18 cellular contexts compared by ENCODE assay signal in genomic region chr6:35275417-35275816, GRCh38. TPM values are rescaled to one million over a fixed set of nuclear protein-coding genes. Genes with fewer than 3 reads are reported as not detected.
DNase-seq lines count a peak whose midpoint lies in the region; ATAC-seq and TF ChIP-seq lines count a peak whose summit lies in the region.
"Had no signal": no experiment of that assay in that cellular context is flagged by ENCODE, and none has a peak within 500 bp of the region (broad histone marks: within the 10 kb centered on the region; RNA-seq: fewer than 3 reads in every experiment).

No MANE protein-coding gene starts in this region.

- H3K27ac ChIP-seq in ascending aorta (peak overlapping the region; percentile 74 to 81), cardiac muscle cell (peak overlapping the region; percentile 86)
- H3K27ac ChIP-seq: parathyroid adenoma, SK-N-MC, thyroid gland had no signal

- H3K36me3 ChIP-seq in ascending aorta (no peaks in the 10 kb centered on the region), cardiac muscle cell (no peaks in the 10 kb centered on the region)
- H3K36me3 ChIP-seq: thyroid gland had no signal

- intact Hi-C loops in ascending aorta (cut with DNase I) = no loop called here
- intact Hi-C loops in sciatic nerve (cut with DNase I) = no loop called here
- intact Hi-C loops in activated T-helper 2 cell treated with anti-CD3 and anti-CD28 coated beads, Interferon-gamma antibody, Interleukin-2, Interleukin-4, amounts not matched to agents 10 μg/mL and 5 μg/mL and 100 μg/mL, durations not matched to agents 14 hours and 24 hours and 36 hours (cut with micrococcal nuclease) = no loop called here
- intact Hi-C loops in left colon (cut with DNase I, micrococcal nuclease) = no loop called here
- intact Hi-C loops in lower leg skin (cut with DNase I; ENCODE audit: low total_unique reads) = no loop called here

- no peak overlapping the region for H3K4me3 Mint-ChIP-seq in activated T-helper 2 cell treated with anti-CD3 and anti-CD28 coated beads, Interferon-gamma antibody, Interleukin-2, Interleukin-4, amounts not matched to agents 10 μg/mL and 5 μg/mL and 100 μg/mL, durations not matched to agents 14 hours and 24 hours and 36 hours (ENCODE audit: low read depth)
- H3K4me3 Mint-ChIP-seq: activated CD8-positive, alpha-beta memory T cell treated with anti-CD3 and anti-CD28 coated beads, Interleukin-2, amount 10 ng/mL, durations not matched to agents 7 days and 5 days had no signal

- H3K9me3 ChIP-seq in ascending aorta (no peaks in the 10 kb centered on the region), cardiac muscle cell (ENCODE audit: low read depth) (no peaks in the 10 kb centered on the region)
- H3K9me3 ChIP-seq: thyroid gland had no signal

- TF ChIP-seq CTCF in ascending aorta (IDR thresholded peaks at IDR 0.05) (no peak), cardiac muscle cell (IDR thresholded peaks at IDR 0.05; ENCODE audit: low read depth, low read length) (no peak), lower leg skin (IDR thresholded peaks at IDR 0.05) (no peak)

- no peak overlapping the region for H3K27ac Mint-ChIP-seq in activated T-helper 2 cell treated with anti-CD3 and anti-CD28 coated beads, Interferon-gamma antibody, Interleukin-2, Interleukin-4, amounts not matched to agents 10 μg/mL and 5 μg/mL and 100 μg/mL, durations not matched to agents 14 hours and 24 hours and 36 hours
- H3K27ac Mint-ChIP-seq: activated CD8-positive, alpha-beta memory T cell treated with anti-CD3 and anti-CD28 coated beads, Interleukin-2, amount 10 ng/mL, durations not matched to agents 7 days and 5 days had no signal

- H3K4me1 Mint-ChIP-seq in activated T-helper 2 cell treated with anti-CD3 and anti-CD28 coated beads, Interferon-gamma antibody, Interleukin-2, Interleukin-4, amounts not matched to agents 10 μg/mL and 5 μg/mL and 100 μg/mL, durations not matched to agents 14 hours and 24 hours and 36 hours (ENCODE audit: low read depth) = peaks cover 4% of the 10 kb centered on the region

- 53 to 69% methylated on average over 4 of the region's 4 CpGs for WGBS in lower leg skin, 2 donors

- no peaks in the 10 kb centered on the region for H3K27me3 Mint-ChIP-seq in activated T-helper 2 cell treated with anti-CD3 and anti-CD28 coated beads, Interferon-gamma antibody, Interleukin-2, Interleukin-4, amounts not matched to agents 10 μg/mL and 5 μg/mL and 100 μg/mL, durations not matched to agents 14 hours and 24 hours and 36 hours (ENCODE audit: low read depth)
- H3K27me3 Mint-ChIP-seq: activated CD8-positive, alpha-beta memory T cell treated with anti-CD3 and anti-CD28 coated beads, Interleukin-2, amount 10 ng/mL, durations not matched to agents 7 days and 5 days had no signal

- peaks cover 7 to 21% of the 10 kb centered on the region in 2 donors for H3K4me1 ChIP-seq in ascending aorta
- peaks cover 15% of the 10 kb centered on the region for H3K4me1 ChIP-seq in cardiac muscle cell (ENCODE audit: low read depth)

- TF ChIP-seq POLR2A in lower leg skin (IDR thresholded peaks at IDR 0.05) = no peak

- no peaks in the 10 kb centered on the region for H3K9me3 Mint-ChIP-seq in activated T-helper 2 cell treated with anti-CD3 and anti-CD28 coated beads, Interferon-gamma antibody, Interleukin-2, Interleukin-4, amounts not matched to agents 10 μg/mL and 5 μg/mL and 100 μg/mL, durations not matched to agents 14 hours and 24 hours and 36 hours

- H3K4me3 ChIP-seq in ascending aorta (peak overlapping the region in 1 of 2 donors; percentile 37), cardiac muscle cell (no peak overlapping the region), lower leg skin (ENCODE audit: low read depth, poor library complexity, severe bottlenecking) (no peak overlapping the region)
- H3K4me3 ChIP-seq: SK-N-MC, thyroid gland had no signal

- H3K27me3 ChIP-seq in ascending aorta (no peaks in the 10 kb centered on the region), cardiac muscle cell (no peaks in the 10 kb centered on the region)
- H3K27me3 ChIP-seq: thyroid gland had no signal

- H3K36me3 Mint-ChIP-seq in activated T-helper 2 cell treated with anti-CD3 and anti-CD28 coated beads, Interferon-gamma antibody, Interleukin-2, Interleukin-4, amounts not matched to agents 10 μg/mL and 5 μg/mL and 100 μg/mL, durations not matched to agents 14 hours and 24 hours and 36 hours (ENCODE audit: low read depth) = peaks cover 7% of the 10 kb centered on the region

- ATAC-seq in sciatic nerve (peak; percentile 73), left colon (no peak)
- ATAC-seq: activated CD8-positive, alpha-beta memory T cell treated with anti-CD3 and anti-CD28 coated beads, Interleukin-2, amount 10 ng/mL, durations not matched to agents 7 days and 5 days had no signal

- DNase-seq in COLO829 (ENCODE audit: low spot score) = peak; percentile 78
- no peak for DNase-seq in ascending aorta (ENCODE audit: low spot score in 2 of 2)
- DNase-seq in cardiac muscle cell (ENCODE audit: low read depth in 1 of 2, low spot score in 1 of 2) = peak in 1 of 2 donors; percentile 4
- DNase-seq in sciatic nerve (ENCODE audit: low spot score) = no peak
- DNase-seq in activated T-helper 2 cell treated with anti-CD3 and anti-CD28 coated beads, Interferon-gamma antibody, Interleukin-2, Interleukin-4, amounts not matched to agents 10 μg/mL and 5 μg/mL and 100 μg/mL, durations not matched to agents 14 hours and 24 hours and 36 hours (ENCODE audit: low spot score) = no peak
- DNase-seq in left colon = no peak
- DNase-seq in lower leg skin (ENCODE audit: low spot score in 2 of 2) = no peak
- DNase-seq in kidney glomerular epithelial cell (lab: John Stamatoyannopoulos, UW) = no peak
- DNase-seq: activated CD8-positive, alpha-beta memory T cell treated with anti-CD3 and anti-CD28 coated beads, Interleukin-2, amount 10 ng/mL, durations not matched to agents 7 days and 5 days; Calu3; erythroblast; NCI-H187; NCI-H526; small intestine; stimulated activated CD4-positive, alpha-beta T cell treated with anti-CD3 and anti-CD28 coated beads, Interleukin-4, amount 100 ng/mL, for 24 hours; thyroid gland had no signal

RNA-seq across cellular contexts. Expression of gene ZNF76, which starts 15.9 kb away (rescaled TPM):
- 55.7 TPM for total RNA-seq in ascending aorta
- 26.3 and 46.2 TPM in 2 replicates for total RNA-seq in cardiac muscle cell
- polyA plus RNA-seq in cardiac muscle cell = 59.6 and 67.5 TPM in 2 replicates
- total RNA-seq in sciatic nerve = 45.8 TPM
- total RNA-seq in activated T-helper 2 cell treated with anti-CD3 and anti-CD28 coated beads, Interferon-gamma antibody, Interleukin-2, Interleukin-4, amounts not matched to agents 10 μg/mL and 5 μg/mL and 100 μg/mL, durations not matched to agents 14 hours and 24 hours and 36 hours = 37.5 and 39.8 TPM in 2 replicates
- total RNA-seq in left colon = 10 to 100 TPM; 29.1 to 33.5 TPM
- total RNA-seq in lower leg skin = 10 to 100 TPM; 12.4 to 21.4 (median 16.8) TPM

RNA-seq across cellular contexts. Expression of gene DEF6, which starts 22.2 kb away (rescaled TPM):
- 20.1 TPM for total RNA-seq in ascending aorta
- total RNA-seq in cardiac muscle cell = 3.0 and 9.2 TPM in 2 replicates
- polyA plus RNA-seq in cardiac muscle cell = 2.3 and 5.7 TPM in 2 replicates
- 11.6 TPM for total RNA-seq in sciatic nerve
- 120 and 121 TPM in 2 replicates for total RNA-seq in activated T-helper 2 cell treated with anti-CD3 and anti-CD28 coated beads, Interferon-gamma antibody, Interleukin-2, Interleukin-4, amounts not matched to agents 10 μg/mL and 5 μg/mL and 100 μg/mL, durations not matched to agents 14 hours and 24 hours and 36 hours
- total RNA-seq in left colon = 10 to 100 TPM; 10.3 to 10.5 TPM
- total RNA-seq in lower leg skin = 10 to 100 TPM; 30.1 to 53.3 (median 39.4) TPM
